25 cellular contexts compared by ENCODE assay signal in genomic region chr6:113329942-113330897, GRCh38.
DNase-seq lines count a peak whose midpoint lies in the region; ATAC-seq, FAIRE-seq and TF ChIP-seq lines count a peak whose summit lies in the region.
"Had no signal": no experiment of that assay in that cellular context is flagged by ENCODE, and none has a peak within 500 bp of the region (broad histone marks: within the 10 kb centered on the region; RNA-seq: fewer than 3 reads in every experiment).

No MANE protein-coding gene starts in this region.

- H3K4me1 Mint-ChIP-seq in activated T-helper 2 cell treated with anti-CD3 and anti-CD28 coated beads, Interferon-gamma antibody, Interleukin-2, Interleukin-4, amounts not matched to agents 10 μg/mL and 5 μg/mL and 100 μg/mL, durations not matched to agents 14 hours and 24 hours and 36 hours (ENCODE audit: low read depth) = no peaks in the 10 kb centered on the region
- H3K4me1 Mint-ChIP-seq in T-helper 2 cell treated with Interferon-gamma antibody and Interleukin-4, amounts not matched to agents 5 μg/mL and 100 μg/mL, for 36 hours (ENCODE audit: low read depth) = no peaks in the 10 kb centered on the region

- H3K9me3 Mint-ChIP-seq in activated T-helper 2 cell treated with anti-CD3 and anti-CD28 coated beads, Interferon-gamma antibody, Interleukin-2, Interleukin-4, amounts not matched to agents 10 μg/mL and 5 μg/mL and 100 μg/mL, durations not matched to agents 14 hours and 24 hours and 36 hours = no peaks in the 10 kb centered on the region
- H3K9me3 Mint-ChIP-seq in T-helper 2 cell treated with Interferon-gamma antibody and Interleukin-4, amounts not matched to agents 5 μg/mL and 100 μg/mL, for 36 hours = no peaks in the 10 kb centered on the region
- H3K9me3 Mint-ChIP-seq: activated CD4-positive, alpha-beta memory T cell treated with anti-CD3 and anti-CD28 coated beads for 36 hours had no signal

- H3K27ac ChIP-seq in RWPE1 = no peak overlapping the region
- H3K27ac ChIP-seq: body of pancreas had no signal

- DNase-seq in DMS153 (lab: John Stamatoyannopoulos, UW) (peak; percentile 80), NCI-H146 (lab: John Stamatoyannopoulos, UW) (peak; percentile 84), NCI-H526 treated with DMSO at 0.1 percent for 48 hours (lab: John Stamatoyannopoulos, UW) (peak; percentile 11), RWPE1 (ENCODE audit: low spot score) (no peak)
- no peak for DNase-seq in activated T-helper 2 cell treated with anti-CD3 and anti-CD28 coated beads, Interferon-gamma antibody, Interleukin-2, Interleukin-4, amounts not matched to agents 10 μg/mL and 5 μg/mL and 100 μg/mL, durations not matched to agents 14 hours and 24 hours and 36 hours (ENCODE audit: low spot score)
- DNase-seq in T-helper 2 cell treated with Interferon-gamma antibody and Interleukin-4, amounts not matched to agents 5 μg/mL and 100 μg/mL, for 36 hours (ENCODE audit: low spot score) = no peak
- DNase-seq: activated CD4-positive, alpha-beta memory T cell treated with anti-CD3 and anti-CD28 coated beads for 36 hours; activated CD8-positive, alpha-beta memory T cell treated with anti-CD3 and anti-CD28 coated beads, Interleukin-2, amount 50 U/mL, for 48 hours; GOT3; kidney glomerular epithelial cell; mucosa of descending colon; NCI-H2171; NCI-H524 treated with DMSO at 0.1 percent for 48 hours; nephron progenitor cell; SIG-M5; stimulated activated CD4-positive, alpha-beta T cell treated with anti-CD3 and anti-CD28 coated beads, Interleukin-15, amount 100 ng/mL, for 24 hours; SW 1271 had no signal

- no peaks in the 10 kb centered on the region for H3K27me3 Mint-ChIP-seq in activated T-helper 2 cell treated with anti-CD3 and anti-CD28 coated beads, Interferon-gamma antibody, Interleukin-2, Interleukin-4, amounts not matched to agents 10 μg/mL and 5 μg/mL and 100 μg/mL, durations not matched to agents 14 hours and 24 hours and 36 hours (ENCODE audit: low read depth)
- H3K27me3 Mint-ChIP-seq in T-helper 2 cell treated with Interferon-gamma antibody and Interleukin-4, amounts not matched to agents 5 μg/mL and 100 μg/mL, for 36 hours (ENCODE audit: low read depth) = no peaks in the 10 kb centered on the region
- H3K27me3 Mint-ChIP-seq: activated CD4-positive, alpha-beta memory T cell treated with anti-CD3 and anti-CD28 coated beads for 36 hours; progenitor cell of endocrine pancreas had no signal

- no peak for TF ChIP-seq CTCF in RWPE1 (conservative IDR thresholded peaks at IDR 0.05; ENCODE audit: low read depth)

- FAIRE-seq in islet of Langerhans (lab: Jason Lieb, UNC) = peak; percentile 38
- FAIRE-seq: D721Med had no signal

- POLR2A ChIA-PET in RWPE1 (lab: Yijun Ruan, JAX; ENCODE audit: low non-redundant PET) = no interaction called here

- no peak overlapping the region for H3K4me3 Mint-ChIP-seq in activated T-helper 2 cell treated with anti-CD3 and anti-CD28 coated beads, Interferon-gamma antibody, Interleukin-2, Interleukin-4, amounts not matched to agents 10 μg/mL and 5 μg/mL and 100 μg/mL, durations not matched to agents 14 hours and 24 hours and 36 hours (ENCODE audit: low read depth)
- H3K4me3 Mint-ChIP-seq in T-helper 2 cell treated with Interferon-gamma antibody and Interleukin-4, amounts not matched to agents 5 μg/mL and 100 μg/mL, for 36 hours = no peak overlapping the region
- H3K4me3 Mint-ChIP-seq: activated CD4-positive, alpha-beta memory T cell treated with anti-CD3 and anti-CD28 coated beads for 36 hours; nephron progenitor cell; stimulated activated naive CD8-positive, alpha-beta T cell treated with anti-CD3 and anti-CD28 coated beads, Interleukin-15, Interleukin-2, amounts not matched to agents 100 ng/mL and 50 ng/mL, for 24 hours had no signal

- intact Hi-C loops in activated T-helper 2 cell treated with anti-CD3 and anti-CD28 coated beads, Interferon-gamma antibody, Interleukin-2, Interleukin-4, amounts not matched to agents 10 μg/mL and 5 μg/mL and 100 μg/mL, durations not matched to agents 14 hours and 24 hours and 36 hours (cut with micrococcal nuclease) = no loop called here

- no peak for ATAC-seq in HG03457 (IDR thresholded peaks at IDR 0.05; ENCODE audit: unreplicated experiment)
- ATAC-seq: activated CD4-positive, CD25-positive, alpha-beta regulatory T cell treated with anti-CD3 and anti-CD28 coated beads, Interleukin-2, amount 50 U/mL, for 24 hours; body of pancreas; mucosa of descending colon; Panc1 had no signal

- CTCF ChIA-PET in RWPE1 (lab: Yijun Ruan, JAX) = interaction anchor here (0.7 kb wide), 1 partner anchor 349 kb away, joined by 5 read pairs; no protein-coding TSS in a partner anchor

- H3K27ac Mint-ChIP-seq in activated T-helper 2 cell treated with anti-CD3 and anti-CD28 coated beads, Interferon-gamma antibody, Interleukin-2, Interleukin-4, amounts not matched to agents 10 μg/mL and 5 μg/mL and 100 μg/mL, durations not matched to agents 14 hours and 24 hours and 36 hours = no peak overlapping the region
- no peak overlapping the region for H3K27ac Mint-ChIP-seq in T-helper 2 cell treated with Interferon-gamma antibody and Interleukin-4, amounts not matched to agents 5 μg/mL and 100 μg/mL, for 36 hours
- H3K27ac Mint-ChIP-seq: activated CD4-positive, alpha-beta memory T cell treated with anti-CD3 and anti-CD28 coated beads for 36 hours; nephron progenitor cell; progenitor cell of endocrine pancreas; stimulated activated naive CD8-positive, alpha-beta T cell treated with anti-CD3 and anti-CD28 coated beads, Interleukin-15, Interleukin-2, amounts not matched to agents 100 ng/mL and 50 ng/mL, for 24 hours had no signal

- no peaks in the 10 kb centered on the region for H3K36me3 Mint-ChIP-seq in activated T-helper 2 cell treated with anti-CD3 and anti-CD28 coated beads, Interferon-gamma antibody, Interleukin-2, Interleukin-4, amounts not matched to agents 10 μg/mL and 5 μg/mL and 100 μg/mL, durations not matched to agents 14 hours and 24 hours and 36 hours (ENCODE audit: low read depth)
- no peaks in the 10 kb centered on the region for H3K36me3 Mint-ChIP-seq in T-helper 2 cell treated with Interferon-gamma antibody and Interleukin-4, amounts not matched to agents 5 μg/mL and 100 μg/mL, for 36 hours (ENCODE audit: low read depth)
- H3K36me3 Mint-ChIP-seq: activated CD4-positive, alpha-beta memory T cell treated with anti-CD3 and anti-CD28 coated beads for 36 hours had no signal

Comparison
In these comparisons a context has a peak if more than half of its experiments do, and no peak if none do; other contexts are left out.
1. DNase-seq: peak in DMS153 (single experiment), NCI-H146 (single experiment) and NCI-H526 treated with DMSO at 0.1 percent for 48 hours (single experiment); none in activated T-helper 2 cell treated with anti-CD3 and anti-CD28 coated beads, Interferon-gamma antibody, Interleukin-2, Interleukin-4, amounts not matched to agents 10 μg/mL and 5 μg/mL and 100 μg/mL, durations not matched to agents 14 hours and 24 hours and 36 hours (single experiment), T-helper 2 cell treated with Interferon-gamma antibody and Interleukin-4, amounts not matched to agents 5 μg/mL and 100 μg/mL, for 36 hours (single experiment) and RWPE1 (single experiment).